ENCODE assay signal across 1 cellular context in the genomic region with DNA sequence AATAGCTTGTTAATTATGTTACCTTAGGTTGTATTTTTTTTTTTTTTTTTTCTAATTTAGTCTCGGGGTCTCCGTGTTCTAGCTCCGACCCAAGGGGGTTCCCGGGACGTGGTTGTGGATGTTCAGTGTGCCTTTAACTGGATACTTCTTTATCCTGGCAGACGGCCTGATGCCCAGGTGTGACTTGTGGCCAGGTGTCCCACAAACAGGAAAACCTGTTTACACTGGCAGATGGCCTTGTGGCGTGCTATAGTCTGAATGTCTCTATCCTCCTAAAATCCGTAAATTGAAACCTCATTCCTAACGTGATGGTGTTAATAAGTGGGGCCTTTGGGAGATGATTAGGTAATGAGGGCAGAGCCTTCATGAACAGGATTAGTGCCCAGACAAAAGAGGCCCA.
TF ChIP-seq lines count a peak whose summit lies in the region.

No MANE protein-coding gene starts in this region.

TF ChIP-seq in HepG2, 621 proteins besides CTCF, POLR2A, EP300 and RAD21 (continued from another document):
- TF ChIP-seq DZIP1 (CRISPR knock-in tag; IDR thresholded peaks at IDR 0.05) (no peak), ZNF570 (CRISPR knock-in tag; IDR thresholded peaks at IDR 0.05; ENCODE audit: borderline replicate concordance) (no peak), ZNF264 (CRISPR knock-in tag; IDR thresholded peaks at IDR 0.05) (no peak), ZUFSP (CRISPR knock-in tag; IDR thresholded peaks at IDR 0.05; ENCODE audit: borderline replicate concordance) (no peak), ZNF782 (CRISPR knock-in tag; IDR thresholded peaks at IDR 0.05; ENCODE audit: borderline replicate concordance) (no peak), ZFP36L1 (CRISPR knock-in tag; IDR thresholded peaks at IDR 0.05) (no peak), DPF2 (CRISPR knock-in tag; IDR thresholded peaks at IDR 0.05; ENCODE audit: borderline replicate concordance, low read depth) (no peak), ZNF768 (CRISPR knock-in tag; IDR thresholded peaks at IDR 0.05) (no peak)
